In genomic region chr1:226799634-226800281, GRCh38 we compare ENCODE assay signal across 12 cellular contexts.
A peak's percentile ranks its signal among the peaks of the same experiment; 100 is the strongest.
DNase-seq lines count a peak whose midpoint lies in the region; ATAC-seq lines count a peak whose summit lies in the region.
"Had no signal": no experiment of that assay in that cellular context is flagged by ENCODE, and none has a peak within 500 bp of the region (broad histone marks: within the 10 kb centered on the region; RNA-seq: fewer than 3 reads in every experiment).

No MANE protein-coding gene starts in this region.

- H3K36me3 Mint-ChIP-seq in activated naive CD4-positive, alpha-beta T cell treated with anti-CD3 and anti-CD28 coated beads, Interleukin-2, amount 10 ng/mL, durations not matched to agents 7 days and 5 days, result no peaks in the 10 kb centered on the region
- H3K36me3 Mint-ChIP-seq in activated T-helper 17 cell treated with anti-CD3 and anti-CD28 coated beads, Interleukin-2, amount 50 U/mL, for 72 hours (ENCODE audit: low read depth), result no peaks in the 10 kb centered on the region

- peak overlapping the region; percentile 93 for H3K27ac Mint-ChIP-seq in activated naive CD4-positive, alpha-beta T cell treated with anti-CD3 and anti-CD28 coated beads, Interleukin-2, amount 10 ng/mL, durations not matched to agents 7 days and 5 days
- peak overlapping the region; percentile 100 for H3K27ac Mint-ChIP-seq in activated T-helper 17 cell treated with anti-CD3 and anti-CD28 coated beads, Interleukin-2, amount 50 U/mL, for 72 hours

- no peaks in the 10 kb centered on the region for H3K9me3 ChIP-seq in right cardiac atrium (ENCODE audit: control insufficient read depth, low read length)
- no peaks in the 10 kb centered on the region for H3K9me3 ChIP-seq in stomach smooth muscle (ENCODE audit: control insufficient read depth in 2 of 2, low read length in 2 of 2)
- H3K9me3 ChIP-seq: adrenal gland, neutrophil had no signal

- H3K9me3 Mint-ChIP-seq in activated naive CD4-positive, alpha-beta T cell treated with anti-CD3 and anti-CD28 coated beads, Interleukin-2, amount 10 ng/mL, durations not matched to agents 7 days and 5 days, result no peaks in the 10 kb centered on the region
- H3K9me3 Mint-ChIP-seq in activated T-helper 17 cell treated with anti-CD3 and anti-CD28 coated beads, Interleukin-2, amount 50 U/mL, for 72 hours, result no peaks in the 10 kb centered on the region

- H3K9ac ChIP-seq in stomach smooth muscle (ENCODE audit: low read length in 2 of 2), result peak overlapping the region; percentile 36 to 50

- H3K27me3 ChIP-seq in right cardiac atrium (ENCODE audit: control insufficient read depth, insufficient read depth), result no peaks in the 10 kb centered on the region
- H3K27me3 ChIP-seq in stomach smooth muscle (ENCODE audit: control insufficient read depth in 1 of 2, insufficient read depth in 2 of 2, low read length in 2 of 2), result no peaks in the 10 kb centered on the region
- H3K27me3 ChIP-seq: adrenal gland, neutrophil had no signal

- peaks cover 41% of the 10 kb centered on the region for H3K4me1 Mint-ChIP-seq in activated naive CD4-positive, alpha-beta T cell treated with anti-CD3 and anti-CD28 coated beads, Interleukin-2, amount 10 ng/mL, durations not matched to agents 7 days and 5 days
- peaks cover 25% of the 10 kb centered on the region for H3K4me1 Mint-ChIP-seq in activated T-helper 17 cell treated with anti-CD3 and anti-CD28 coated beads, Interleukin-2, amount 50 U/mL, for 72 hours

- 60% methylated on average over 12 of the region's 12 CpGs for WGBS in right cardiac atrium

- peaks cover 10% of the 10 kb centered on the region for H3K27me3 Mint-ChIP-seq in activated naive CD4-positive, alpha-beta T cell treated with anti-CD3 and anti-CD28 coated beads, Interleukin-2, amount 10 ng/mL, durations not matched to agents 7 days and 5 days
- H3K27me3 Mint-ChIP-seq in activated T-helper 17 cell treated with anti-CD3 and anti-CD28 coated beads, Interleukin-2, amount 50 U/mL, for 72 hours, result no peaks in the 10 kb centered on the region

- ATAC-seq in activated T-helper 17 cell treated with anti-CD3 and anti-CD28 coated beads, Interleukin-2, amount 50 U/mL, for 72 hours (replicated peaks), result no peak
- ATAC-seq in right cardiac atrium, result peak; percentile 37 to 71

- intact Hi-C loops in right cardiac atrium (cut with DNase I), result no loop called here

- H3K4me3 Mint-ChIP-seq in activated naive CD4-positive, alpha-beta T cell treated with anti-CD3 and anti-CD28 coated beads, Interleukin-2, amount 10 ng/mL, durations not matched to agents 7 days and 5 days, result no peak overlapping the region
- H3K4me3 Mint-ChIP-seq in activated T-helper 17 cell treated with anti-CD3 and anti-CD28 coated beads, Interleukin-2, amount 50 U/mL, for 72 hours, result peak overlapping the region; percentile 92

- H3K4me3 ChIP-seq in right cardiac atrium (ENCODE audit: low read length) (no peak overlapping the region), stomach smooth muscle (ENCODE audit: low read length in 2 of 2) (peak overlapping the region in 1 of 2 donors; percentile 29)
- H3K4me3 ChIP-seq: adrenal gland, PC-9 had no signal

- CTCF ChIA-PET in activated naive CD4-positive, alpha-beta T cell treated with anti-CD3 and anti-CD28 coated beads, Interleukin-2, amount 10 ng/mL, durations not matched to agents 7 days and 5 days (lab: Charles Lee), result interaction anchor here (0.8 to 1.2 kb wide), 2 partner anchors 61 to 123 kb away, joined by 4 read pairs; partner anchors contain the start of gene ITPKB

- no peak for DNase-seq in activated naive CD4-positive, alpha-beta T cell treated with anti-CD3 and anti-CD28 coated beads, Interleukin-2, amount 10 ng/mL, durations not matched to agents 7 days and 5 days
- no peak for DNase-seq in activated naive CD4-positive, alpha-beta T cell (lab: John Stamatoyannopoulos, UW)
- DNase-seq in right cardiac atrium (peak in 1 of 3 donors; percentile 22), NCI-H1436 (lab: John Stamatoyannopoulos, UW) (no peak), NCI-H526 treated with DMSO at 0.1 percent for 48 hours (lab: John Stamatoyannopoulos, UW) (no peak), inferior parietal cortex (ENCODE audit: extremely low spot score) (no peak)
- DNase-seq: PC-9, SW 1271 had no signal

- no peak overlapping the region for H3K27ac ChIP-seq in right cardiac atrium (ENCODE audit: low read length)
- peak overlapping the region; percentile 82 for H3K27ac ChIP-seq in stomach smooth muscle (ENCODE audit: low read length)
- H3K27ac ChIP-seq: neutrophil, PC-9 had no signal

- H3K4me1 ChIP-seq in right cardiac atrium (ENCODE audit: control insufficient read depth, insufficient read depth, low read length) (peaks cover 2% of the 10 kb centered on the region), stomach smooth muscle (ENCODE audit: control insufficient read depth, insufficient read depth, low read length) (peaks cover 21% of the 10 kb centered on the region)
- H3K4me1 ChIP-seq: adrenal gland had no signal

- H3K36me3 ChIP-seq in stomach smooth muscle (ENCODE audit: control insufficient read depth in 2 of 2, insufficient read depth in 2 of 2, low read length in 2 of 2), result no peaks in the 10 kb centered on the region
- H3K36me3 ChIP-seq: adrenal gland, neutrophil had no signal
